8 cellular contexts compared by ENCODE assay signal in genomic region chr10:22228943-22229755, GRCh38. TPM values are rescaled to one million over a fixed set of nuclear protein-coding genes. Genes with fewer than 3 reads are reported as not detected.
DNase-seq lines count a peak whose midpoint lies in the region; ATAC-seq, FAIRE-seq and TF ChIP-seq lines count a peak whose summit lies in the region.

No MANE protein-coding gene starts in this region.

- intact Hi-C loops in activated B cell treated with CpG ODN at 0.5 μM for 24 hours (cut with micrococcal nuclease), result loop anchor here (1.0 to 10.0 kb wide), 11 partner anchors 23 to 1209 kb away; partner anchors contain the start of genes BMI1, COMMD3, DNAJC1 and MSRB2
- intact Hi-C loops in spleen (cut with DNase I; ENCODE audit: low total_unique reads), result loop anchor here (5.0 kb wide), 1 partner anchor 217 kb away; no protein-coding TSS in a partner anchor

- peak overlapping the region; percentile 81 for H3K4me2 ChIP-seq in A549

- no peak for TF ChIP-seq CTCF in A549 (IDR thresholded peaks at IDR 0.05)
- TF ChIP-seq CTCF in activated B cell treated with CpG ODN at 0.5 μM for 24 hours (IDR thresholded peaks at IDR 0.05), result no peak
- no peak for TF ChIP-seq CTCF in spleen (IDR thresholded peaks at IDR 0.05 in 8 of 11, conservative IDR thresholded peaks at IDR 0.05 in 3 of 11)

- H3K4me3 ChIP-seq in A549, result peak overlapping the region; percentile 64
- H3K4me3 ChIP-seq in spleen, result peak overlapping the region; percentile 56 to 85 (median 62)

- POLR2A ChIA-PET in A549 (lab: Yijun Ruan, JAX) (interaction anchor here (0.8 to 3.7 kb wide), 14 partner anchors 16 to 733 kb away, joined by 3 to 62 read pairs (median 5); partner anchors contain the start of genes BMI1, COMMD3, DNAJC1 and MLLT10), activated B cell treated with CpG ODN at 0.5 μM for 24 hours (lab: Charles Lee) (interaction anchor here (0.9 to 4.5 kb wide), 16 partner anchors 14 to 1209 kb away, joined by 3 to 86 read pairs (median 5); partner anchors contain the start of genes BMI1, COMMD3, DNAJC1 and MLLT10)

- H3K4me1 Mint-ChIP-seq in activated B cell treated with CpG ODN at 0.5 μM for 24 hours, result peaks cover 15% of the 10 kb centered on the region

- H3K36me3 Mint-ChIP-seq in activated B cell treated with CpG ODN at 0.5 μM for 24 hours (ENCODE audit: low read depth), result peaks cover 7% of the 10 kb centered on the region

- DNase-seq in A549 (ENCODE audit: low read depth in 1 of 2, low spot score in 1 of 2), result peak; percentile 81 to 94
- DNase-seq in NCI-H2196 treated with DMSO at 0.1 percent for 48 hours (lab: John Stamatoyannopoulos, UW; ENCODE audit: unreplicated experiment), result peak; percentile 32
- peak; percentile 81 for DNase-seq in activated B cell treated with CpG ODN at 0.5 μM for 24 hours
- peak; percentile 89 for DNase-seq in central memory CD4-positive, alpha-beta T cell
- DNase-seq in spleen, result peak; percentile 94

- CTCF ChIA-PET in A549 (lab: Yijun Ruan, JAX) (interaction anchor here (1.0 to 2.4 kb wide), 6 partner anchors 10 to 759 kb away, joined by 3 to 10 read pairs (median 4); no protein-coding TSS in a partner anchor), activated B cell treated with CpG ODN at 0.5 μM for 24 hours (lab: Charles Lee) (interaction anchor here (0.6 to 2.0 kb wide), 8 partner anchors 24 to 760 kb away, joined by 3 to 9 read pairs (median 4); partner anchors contain the start of genes COMMD3 and DNAJC1)

- peak; percentile 93 to 97 for ATAC-seq in A549
- ATAC-seq in GM18867 (IDR thresholded peaks at IDR 0.05; ENCODE audit: unreplicated experiment), result peak; percentile 79
- ATAC-seq in HG03097 (IDR thresholded peaks at IDR 0.05; ENCODE audit: low FRiP score, unreplicated experiment), result peak; percentile 64
- ATAC-seq in activated B cell treated with CpG ODN at 0.5 μM for 24 hours (ENCODE audit: low read depth), result peak; percentile 79

- peak overlapping the region; percentile 88 for H3K4me3 Mint-ChIP-seq in activated B cell treated with CpG ODN at 0.5 μM for 24 hours

- H3K4me1 ChIP-seq in A549 (peaks cover 6% of the 10 kb centered on the region; the same call in 2 of the 3 replicates), spleen (peaks cover 0 to 33% (median 12%) of the 10 kb centered on the region in 6 donors)

- no peaks in the 10 kb centered on the region for H3K36me3 ChIP-seq in spleen

- peaks cover 7% of the 10 kb centered on the region for H3K27me3 Mint-ChIP-seq in activated B cell treated with CpG ODN at 0.5 μM for 24 hours

- under 1% methylated on average over 38 of the region's 65 CpGs for WGBS in A549 (ENCODE audit: missing lambda C conversion rate)
- WGBS in spleen, 5 donors, result 0 to 1% (median 0%) methylated on average over 44 to 65 of the region's 65 CpGs

- H3K9me3 ChIP-seq in A549 (no peaks in the 10 kb centered on the region), spleen (no peaks in the 10 kb centered on the region)

- H3K27ac Mint-ChIP-seq in activated B cell treated with CpG ODN at 0.5 μM for 24 hours, result peak overlapping the region; percentile 96

- FAIRE-seq in A549 (lab: Jason Lieb, UNC), result peak; percentile 73
- peak; percentile 87 for FAIRE-seq in islet of Langerhans (lab: Jason Lieb, UNC)

- H3K9me3 Mint-ChIP-seq in activated B cell treated with CpG ODN at 0.5 μM for 24 hours, result no peaks in the 10 kb centered on the region

- TF ChIP-seq POLR2A in A549 (IDR thresholded peaks at IDR 0.05; ENCODE audit: low read length) (peak; percentile 29; the same call in 1 of the 2 replicates), spleen (IDR thresholded peaks at IDR 0.05) (no peak)

- H3K27me3 ChIP-seq in spleen (replicated peaks in 1 of 7), result peaks cover 0 to 12% (median 0%) of the 10 kb centered on the region in 7 donors

- H3K27ac ChIP-seq in A549 (peak overlapping the region; percentile 78 to 88), spleen (peak overlapping the region; percentile 89 to 95 (median 92))

- TF ChIP-seq EP300 in A549 (IDR thresholded peaks at IDR 0.05), result no peak

- TF ChIP-seq RAD21 in A549 (conservative IDR thresholded peaks at IDR 0.05 in 1 of 2, IDR thresholded peaks at IDR 0.05 in 1 of 2), result peak in 1 of 2 experiments; percentile 18; a peak in 2 of 5 replicates

TF ChIP-seq in A549, 52 proteins besides CTCF, POLR2A, EP300 and RAD21 (continues in another document):
- TF ChIP-seq JUN (IDR thresholded peaks at IDR 0.05), result peak in 1 of 2 experiments; percentile 76; a peak in 2 of 5 replicates
- TF ChIP-seq NR3C1 (IDR thresholded peaks at IDR 0.05), result no peak
- 0 out of 2 replicates have a peak, but pooled peaks have one; percentile 11 for TF ChIP-seq HEYL (CRISPR knock-in tag; IDR thresholded peaks at IDR 0.05)
- no peak for TF ChIP-seq MYC (IDR thresholded peaks at IDR 0.05; ENCODE audit: borderline replicate concordance, low read length)
- peak; percentile 33; the same call in 1 of the 2 replicates for TF ChIP-seq GATA3 (IDR thresholded peaks at IDR 0.05; ENCODE audit: borderline replicate concordance)
- TF ChIP-seq EHF (CRISPR knock-in tag; IDR thresholded peaks at IDR 0.05), result peak; percentile 92
- TF ChIP-seq HOXA7 (CRISPR knock-in tag; IDR thresholded peaks at IDR 0.05), result no peak
- no peak for TF ChIP-seq USF2 (IDR thresholded peaks at IDR 0.05)
- no peak for TF ChIP-seq POLR2AphosphoS2 (conservative IDR thresholded peaks at IDR 0.05; ENCODE audit: low read length)
- no peak for TF ChIP-seq CHD4 (IDR thresholded peaks at IDR 0.05; ENCODE audit: borderline replicate concordance)
- TF ChIP-seq FOXS1 (CRISPR knock-in tag; IDR thresholded peaks at IDR 0.05), result peak; percentile 88
- TF ChIP-seq JUNB (IDR thresholded peaks at IDR 0.05), result no peak
- TF ChIP-seq PHF8 (IDR thresholded peaks at IDR 0.05; ENCODE audit: borderline replicate concordance, low read depth), result peak; percentile 75
- 0 out of 3 replicates have a peak, but pooled peaks have one; percentile 29 for TF ChIP-seq BCL3 (IDR thresholded peaks at IDR 0.05)
- TF ChIP-seq MAX (IDR thresholded peaks at IDR 0.05), result peak; percentile 40
- TF ChIP-seq SREBF2 (IDR thresholded peaks at IDR 0.05), result peak; percentile 81
- TF ChIP-seq CHD2 (IDR thresholded peaks at IDR 0.05; ENCODE audit: low read length, partially characterized antibody), result no peak
- TF ChIP-seq E2F6 (IDR thresholded peaks at IDR 0.05; ENCODE audit: borderline replicate concordance, low read depth), result peak; percentile 33; the same call in 1 of the 2 replicates
- peak; percentile 97 for TF ChIP-seq HMGXB4 (CRISPR knock-in tag; IDR thresholded peaks at IDR 0.05; ENCODE audit: borderline replicate concordance)
- no peak for TF ChIP-seq MAZ (IDR thresholded peaks at IDR 0.05; ENCODE audit: borderline replicate concordance, low read depth, low read length)
- peak; percentile 78 to 90; a peak in 3 of 4 replicates for TF ChIP-seq CEBPB (IDR thresholded peaks at IDR 0.05)

RNA-seq across cellular contexts. Expression of gene EBLN1, which starts 11.3 kb away (rescaled TPM):
- not detected in 2 replicates for polyA plus RNA-seq in A549 (2011; rRNA removed)
- polyA plus RNA-seq in A549 (2012; cell fraction: cytosol; rRNA removed), result not detected in 2 replicates
- polyA plus RNA-seq in A549 (2012; cell fraction: nucleus; rRNA removed), result not detected in 2 replicates
- polyA plus RNA-seq in A549 (2017; fragmentation: RNase III; extraction: RNeasy Plus Mini Kit Qiagen cat#74134 plus additional on column Dnase treatment), result not detected in 3 replicates
- not detected in 2 replicates for polyA minus RNA-seq in A549 (2011; rRNA and poly(A)+ RNA removed)
- not detected in 2 replicates for total RNA-seq in activated B cell treated with CpG ODN at 0.5 μM for 24 hours
- total RNA-seq in spleen, result not detected
- polyA plus RNA-seq in spleen, result not detected

Comparison
In these comparisons a context has a peak if more than half of its experiments do, and no peak if none do; other contexts are left out.
1. Peak in every context shown above with its lines: DNase-seq, ATAC-seq, H3K4me3 ChIP-seq and H3K27ac ChIP-seq.
2. DNase-seq: peak in every context shown above with its lines; median percentile 94 in spleen; 89 in central memory CD4-positive, alpha-beta T cell; 88 in A549; 81 in activated B cell treated with CpG ODN at 0.5 μM for 24 hours; 32 in NCI-H2196 treated with DMSO at 0.1 percent for 48 hours.